1 cellular context compared by ENCODE assay signal in the genomic region with DNA sequence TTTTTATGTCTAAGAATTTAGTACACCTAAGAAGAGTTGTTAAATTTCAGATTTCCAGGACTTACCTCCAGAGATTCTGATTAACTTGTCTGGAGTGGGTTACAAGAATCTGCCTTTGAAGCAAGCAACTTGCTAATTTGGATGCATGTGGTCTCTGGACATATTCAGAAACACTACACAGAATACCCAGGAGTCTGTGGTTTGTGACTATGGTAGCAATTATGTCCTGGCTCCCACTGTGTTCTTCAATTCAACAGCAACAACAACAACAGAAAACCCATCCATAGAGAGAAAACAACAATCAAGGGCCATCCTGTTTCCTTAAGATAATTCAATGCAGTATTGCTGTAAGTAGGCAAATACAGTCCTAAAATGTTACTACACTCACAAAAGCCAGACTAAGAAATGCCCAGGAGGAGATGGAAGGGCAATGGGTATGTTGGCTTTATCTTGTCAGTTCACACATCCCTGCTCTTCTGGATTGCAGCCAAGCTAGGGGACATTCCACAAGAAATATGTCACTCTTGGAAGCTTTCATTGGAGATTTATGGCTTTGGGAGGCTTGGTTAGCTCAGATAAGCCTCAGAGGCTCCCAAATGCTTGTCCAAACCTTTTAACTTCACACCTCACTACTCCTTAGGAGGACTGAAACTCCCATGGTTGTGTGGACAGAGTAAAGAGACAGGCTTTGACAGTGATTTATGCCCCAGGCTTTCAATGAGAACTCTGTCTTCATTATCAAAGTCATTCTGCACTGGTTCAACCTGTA.
TF ChIP-seq lines count a peak whose summit lies in the region.

No MANE protein-coding gene starts in this region.

TF ChIP-seq in K562, 482 proteins besides CTCF, POLR2A, EP300 and RAD21 (continued from another document and continues in another):
- TF ChIP-seq DEAF1 (CRISPR knock-in tag; IDR thresholded peaks at IDR 0.05): no peak
- no peak for TF ChIP-seq PRDM10 (IDR thresholded peaks at IDR 0.05; ENCODE audit: partially characterized antibody)
- peak; percentile 84 for TF ChIP-seq TCF3 (CRISPR knock-in tag; IDR thresholded peaks at IDR 0.05)
- no peak for TF ChIP-seq ZBTB26 (CRISPR knock-in tag; IDR thresholded peaks at IDR 0.05)
- TF ChIP-seq, protein P1, sequence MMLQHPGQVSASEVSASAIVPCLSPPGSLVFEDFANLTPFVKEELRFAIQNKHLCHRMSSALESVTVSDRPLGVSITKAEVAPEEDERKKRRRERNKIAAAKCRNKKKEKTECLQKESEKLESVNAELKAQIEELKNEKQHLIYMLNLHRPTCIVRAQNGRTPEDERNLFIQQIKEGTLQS (IDR thresholded peaks at IDR 0.05): peak; percentile 58; the same call in 1 of the 2 replicates
- TF ChIP-seq, protein P1 (CRISPR knock-in tag; conservative IDR thresholded peaks at IDR 0.05): no peak
- 0 out of 4 replicates have a peak, but pooled peaks of 1 of the 2 experiments have one; percentile 34 for TF ChIP-seq ZMIZ1 (IDR thresholded peaks at IDR 0.05; ENCODE audit: low read depth in 2 of 2, low read length in 2 of 2)
- TF ChIP-seq TEAD2 (tag; IDR thresholded peaks at IDR 0.05): 0 out of 2 replicates have a peak, but pooled peaks have one; percentile 36
- peak; percentile 62; the same call in 1 of the 2 replicates for TF ChIP-seq POLR2AphosphoS5 (IDR thresholded peaks at IDR 0.05; ENCODE audit: control insufficient read depth, insufficient read depth, low read depth, low read length)
- TF ChIP-seq ZNF644 (tag; IDR thresholded peaks at IDR 0.05; ENCODE audit: low read depth): 0 out of 2 replicates have a peak, but pooled peaks have one; percentile 43
- TF ChIP-seq KLF16 (IDR thresholded peaks at IDR 0.05): 0 out of 2 replicates have a peak, but pooled peaks have one; percentile 22
- TF ChIP-seq ELF4 (CRISPR knock-in tag; IDR thresholded peaks at IDR 0.05): 0 out of 2 replicates have a peak, but pooled peaks have one; percentile 17
- TF ChIP-seq SRSF1 (IDR thresholded peaks at IDR 0.05; ENCODE audit: low read depth, low read length): no peak
- TF ChIP-seq CBFA2T3 (IDR thresholded peaks at IDR 0.05): peak; percentile 88
- peak; percentile 64 for TF ChIP-seq SOX6 (IDR thresholded peaks at IDR 0.05)
- no peak for TF ChIP-seq DIDO1 (tag; IDR thresholded peaks at IDR 0.05; ENCODE audit: low read depth)
- 0 out of 2 replicates have a peak, but pooled peaks have one; percentile 37 for TF ChIP-seq ZNF589 (CRISPR knock-in tag; IDR thresholded peaks at IDR 0.05; ENCODE audit: low read depth)
- peak; percentile 88 for TF ChIP-seq CTBP1 (IDR thresholded peaks at IDR 0.05; ENCODE audit: borderline replicate concordance)
- peak; percentile 74 for TF ChIP-seq ATF7 (IDR thresholded peaks at IDR 0.05)
- peak; percentile 59; the same call in 1 of the 2 replicates for TF ChIP-seq SMARCC2 (IDR thresholded peaks at IDR 0.05; ENCODE audit: low read depth)
- TF ChIP-seq ZEB2 (IDR thresholded peaks at IDR 0.05): peak; percentile 69
- no peak for TF ChIP-seq ZFP30 (CRISPR knock-in tag; IDR thresholded peaks at IDR 0.05; ENCODE audit: borderline replicate concordance)
- no peak for TF ChIP-seq RBM22 (IDR thresholded peaks at IDR 0.05; ENCODE audit: low read depth, low read length, poor library complexity, severe bottlenecking)
- peak; percentile 89 for TF ChIP-seq SMARCA4 (IDR thresholded peaks at IDR 0.05)
- TF ChIP-seq TEAD4 (IDR thresholded peaks at IDR 0.05; ENCODE audit: low read length): peak; percentile 91
- TF ChIP-seq TEAD4 (CRISPR knock-in tag; IDR thresholded peaks at IDR 0.05; ENCODE audit: borderline replicate concordance): no peak
- peak; percentile 57 for TF ChIP-seq PBX2 (CRISPR knock-in tag; IDR thresholded peaks at IDR 0.05; ENCODE audit: low read depth)
- peak; percentile 98 for TF ChIP-seq PBX2 (tag; conservative IDR thresholded peaks at IDR 0.05; ENCODE audit: low read depth)
- peak; percentile 94 for TF ChIP-seq NFIC (IDR thresholded peaks at IDR 0.05)
- peak in 1 of 2 experiments; percentile 20; a peak in 1 of 4 replicates for TF ChIP-seq MAZ (CRISPR knock-in tag; conservative IDR thresholded peaks at IDR 0.05 in 1 of 2, IDR thresholded peaks at IDR 0.05 in 1 of 2)
- peak; percentile 58 for TF ChIP-seq CCNT2 (IDR thresholded peaks at IDR 0.05; ENCODE audit: borderline replicate concordance, extremely low read depth, insufficient read length, low read depth, low read length)
- no peak for TF ChIP-seq EP400 (IDR thresholded peaks at IDR 0.05)
- peak; percentile 82 for TF ChIP-seq DPF2 (IDR thresholded peaks at IDR 0.05)
- TF ChIP-seq PCBP1 (IDR thresholded peaks at IDR 0.05; ENCODE audit: low read depth, low read length, poor library complexity, severe bottlenecking): no peak
- 0 out of 4 replicates have a peak, but pooled peaks of 1 of the 2 experiments have one; percentile 21 for TF ChIP-seq HDAC1 (IDR thresholded peaks at IDR 0.05)
- no peak for TF ChIP-seq BRD9 (IDR thresholded peaks at IDR 0.05; ENCODE audit: low read depth, partially characterized antibody)
- TF ChIP-seq, protein P2, sequence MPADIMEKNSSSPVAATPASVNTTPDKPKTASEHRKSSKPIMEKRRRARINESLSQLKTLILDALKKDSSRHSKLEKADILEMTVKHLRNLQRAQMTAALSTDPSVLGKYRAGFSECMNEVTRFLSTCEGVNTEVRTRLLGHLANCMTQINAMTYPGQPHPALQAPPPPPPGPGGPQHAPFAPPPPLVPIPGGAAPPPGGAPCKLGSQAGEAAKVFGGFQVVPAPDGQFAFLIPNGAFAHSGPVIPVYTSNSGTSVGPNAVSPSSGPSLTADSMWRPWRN (IDR thresholded peaks at IDR 0.05; ENCODE audit: low read depth): 0 out of 2 replicates have a peak, but pooled peaks have one; percentile 20
- TF ChIP-seq ZNF121 (CRISPR knock-in tag; conservative IDR thresholded peaks at IDR 0.05): no peak
- no peak for TF ChIP-seq MXD1 (CRISPR knock-in tag; IDR thresholded peaks at IDR 0.05; ENCODE audit: borderline replicate concordance, poor library complexity, severe bottlenecking)
- peak; percentile 48; the same call in 1 of the 2 replicates for TF ChIP-seq L3MBTL2 (IDR thresholded peaks at IDR 0.05)
- TF ChIP-seq CBFA2T2 (conservative IDR thresholded peaks at IDR 0.05): peak; percentile 82
- peak; percentile 50; the same call in 1 of the 2 replicates for TF ChIP-seq FOXM1 (IDR thresholded peaks at IDR 0.05; ENCODE audit: low read depth)
- TF ChIP-seq FOXM1 (CRISPR knock-in tag; IDR thresholded peaks at IDR 0.05; ENCODE audit: low read depth): no peak
- TF ChIP-seq HMGN3 (IDR thresholded peaks at IDR 0.05; ENCODE audit: borderline replicate concordance, extremely low read depth, insufficient read length, low read depth, low read length): no peak
- peak; percentile 43; the same call in 1 of the 2 replicates for TF ChIP-seq ZNF584 (CRISPR knock-in tag; IDR thresholded peaks at IDR 0.05; ENCODE audit: low read depth)
- peak in 1 of 2 experiments; percentile 55; a peak in 1 of 4 replicates for TF ChIP-seq RCOR1 (IDR thresholded peaks at IDR 0.05; ENCODE audit: borderline replicate concordance in 1 of 2, low read depth in 2 of 2, low read length in 2 of 2)
- TF ChIP-seq TEAD1 (CRISPR knock-in tag; IDR thresholded peaks at IDR 0.05): peak in 1 of 2 experiments; percentile 89; a peak in 2 of 4 replicates
- TF ChIP-seq TAL1 (IDR thresholded peaks at IDR 0.05): peak; percentile 90
- TF ChIP-seq PML (IDR thresholded peaks at IDR 0.05; ENCODE audit: low read length): peak; percentile 48; the same call in 1 of the 2 replicates
- TF ChIP-seq SLC30A9 (CRISPR knock-in tag; IDR thresholded peaks at IDR 0.05): no peak
- peak; percentile 42; the same call in 1 of the 2 replicates for TF ChIP-seq LEF1 (IDR thresholded peaks at IDR 0.05)
